ENCODE assay signal across 2 cellular contexts in genomic region chr1:246680180-246680579, GRCh38.
TF ChIP-seq lines count a peak whose summit lies in the region.

No MANE protein-coding gene starts in this region.

TF ChIP-seq in IMR-90, 13 proteins besides CTCF, POLR2A, EP300 and RAD21:
- TF ChIP-seq CEBPB (IDR thresholded peaks at IDR 0.05; ENCODE audit: low read depth, low read length) (no peak), MXI1 (IDR thresholded peaks at IDR 0.05; ENCODE audit: borderline replicate concordance, low read depth, low read length) (no peak), ELK1 (IDR thresholded peaks at IDR 0.05; ENCODE audit: borderline replicate concordance, low read depth, low read length) (no peak), RCOR1 (IDR thresholded peaks at IDR 0.05; ENCODE audit: insufficient replicate concordance, low read length) (no peak), MAFK (IDR thresholded peaks at IDR 0.05; ENCODE audit: low read depth, low read length) (no peak), CHD1 (IDR thresholded peaks at IDR 0.05; ENCODE audit: low read depth, low read length) (no peak), USF2 (IDR thresholded peaks at IDR 0.05; ENCODE audit: low read depth, low read length) (no peak), MAZ (IDR thresholded peaks at IDR 0.05; ENCODE audit: borderline replicate concordance, low read depth, low read length) (no peak), SMC3 (IDR thresholded peaks at IDR 0.05; ENCODE audit: low read depth, low read length) (no peak), FOS (IDR thresholded peaks at IDR 0.05; ENCODE audit: low read depth, low read length) (no peak), NFE2L2 (IDR thresholded peaks at IDR 0.05; ENCODE audit: low read depth, low read length) (no peak), RFX5 (IDR thresholded peaks at IDR 0.05; ENCODE audit: low read depth, low read length) (no peak), BHLHE40 (IDR thresholded peaks at IDR 0.05; ENCODE audit: low read depth, low read length) (no peak)

TF ChIP-seq in endothelial cell of umbilical vein, 7 proteins besides CTCF, POLR2A, EP300 and RAD21:
- TF ChIP-seq FOS (IDR thresholded peaks at IDR 0.05; ENCODE audit: borderline replicate concordance, insufficient read depth, low read length) = no peak
- TF ChIP-seq EZH2 (IDR thresholded peaks at IDR 0.05; ENCODE audit: borderline replicate concordance, low read depth, low read length, severe bottlenecking) = no peak
- no peak for TF ChIP-seq MYC (IDR thresholded peaks at IDR 0.05; ENCODE audit: low read depth, low read length)
- TF ChIP-seq POLR2AphosphoS5 (IDR thresholded peaks at IDR 0.05; ENCODE audit: insufficient read depth, low read depth, low read length) = no peak
- no peak for TF ChIP-seq MAX (IDR thresholded peaks at IDR 0.05; ENCODE audit: insufficient read depth, insufficient read length)
- no peak for TF ChIP-seq JUN (IDR thresholded peaks at IDR 0.05; ENCODE audit: borderline replicate concordance, insufficient read depth, insufficient read length, low read depth)
- TF ChIP-seq GATA2 (IDR thresholded peaks at IDR 0.05; ENCODE audit: insufficient read depth, insufficient read length, low read depth, low read length) = no peak
